In the genomic region with DNA sequence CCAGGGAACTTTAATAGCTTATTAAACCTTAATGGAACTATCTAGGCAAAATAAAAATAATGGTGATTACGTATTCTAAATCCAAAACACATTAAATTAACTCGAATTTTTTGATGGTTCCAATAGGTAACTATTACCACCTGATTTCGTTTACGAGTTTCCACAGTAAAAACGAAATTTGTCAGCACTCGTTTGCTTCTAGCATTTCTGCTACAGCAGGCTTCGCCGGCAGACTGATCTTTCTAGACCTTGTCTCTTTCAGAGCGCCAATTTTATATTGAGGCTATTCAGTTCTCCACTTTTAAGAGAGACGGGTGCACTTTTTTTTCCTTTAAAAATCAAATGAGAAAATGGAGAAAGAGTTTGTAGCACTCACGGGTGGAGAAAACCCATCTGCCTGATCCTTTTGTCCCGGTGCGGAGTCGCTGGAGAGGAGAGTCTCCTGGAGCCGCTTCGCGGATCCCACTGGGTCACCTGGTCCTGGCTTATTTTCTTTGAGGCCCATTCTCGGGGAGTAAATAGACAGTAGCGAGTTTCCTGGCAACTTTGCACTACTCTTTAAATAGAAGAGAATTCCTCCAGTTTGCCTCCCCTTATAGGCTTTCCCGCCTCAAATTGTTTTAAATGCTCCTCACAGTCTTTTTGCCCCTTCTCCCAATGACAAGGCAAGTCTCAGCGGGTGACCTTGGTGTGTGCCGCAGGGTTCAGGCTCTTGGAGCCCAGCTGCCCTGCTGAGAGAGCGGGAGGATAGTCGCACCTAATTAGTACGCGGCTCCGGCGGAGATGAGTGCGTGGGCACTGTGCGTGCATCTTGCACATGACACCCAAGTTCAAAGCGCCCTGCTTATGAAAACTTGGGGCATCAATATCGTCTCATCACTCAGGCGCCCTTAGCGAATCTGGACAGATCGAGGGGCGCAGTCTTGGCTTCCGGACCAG, we compare ENCODE assay signal across 9 cellular contexts.
DNase-seq lines count a peak whose midpoint lies in the region; ATAC-seq and TF ChIP-seq lines count a peak whose summit lies in the region.
"Had no signal": no experiment of that assay in that cellular context is flagged by ENCODE, and none has a peak within 500 bp of the region (broad histone marks: within the 10 kb centered on the region; RNA-seq: fewer than 3 reads in every experiment).

No MANE protein-coding gene starts in this region.

- ATAC-seq in stimulated activated naive CD8-positive, alpha-beta T cell treated with anti-CD3 and anti-CD28 coated beads, Interleukin-15, Interleukin-2, amounts not matched to agents 100 U/mL and 50 U/mL, for 24 hours: no peak
- no peak for ATAC-seq in HG03469 (IDR thresholded peaks at IDR 0.05; ENCODE audit: unreplicated experiment)

- TF ChIP-seq CTCF in type B pancreatic cell (conservative IDR thresholded peaks at IDR 0.05): no peak

- peaks cover 51% of the 10 kb centered on the region for H3K4me1 Mint-ChIP-seq in stimulated activated naive CD8-positive, alpha-beta T cell treated with anti-CD3 and anti-CD28 coated beads, Interleukin-15, Interleukin-2, amounts not matched to agents 100 ng/mL and 50 ng/mL, for 24 hours (ENCODE audit: low read depth)
- peaks cover 47% of the 10 kb centered on the region for H3K4me1 Mint-ChIP-seq in type B pancreatic cell (ENCODE audit: unreplicated experiment)

- H3K4me3 Mint-ChIP-seq in stimulated activated naive CD8-positive, alpha-beta T cell treated with anti-CD3 and anti-CD28 coated beads, Interleukin-15, Interleukin-2, amounts not matched to agents 100 ng/mL and 50 ng/mL, for 24 hours: peak overlapping the region; percentile 79
- H3K4me3 Mint-ChIP-seq in type B pancreatic cell: peak overlapping the region; percentile 85

- no peak overlapping the region for H3K27ac Mint-ChIP-seq in stimulated activated naive CD8-positive, alpha-beta T cell treated with anti-CD3 and anti-CD28 coated beads, Interleukin-15, Interleukin-2, amounts not matched to agents 100 ng/mL and 50 ng/mL, for 24 hours
- peak overlapping the region; percentile 47 for H3K27ac Mint-ChIP-seq in type B pancreatic cell

- no peaks in the 10 kb centered on the region for H3K36me3 Mint-ChIP-seq in stimulated activated naive CD8-positive, alpha-beta T cell treated with anti-CD3 and anti-CD28 coated beads, Interleukin-15, Interleukin-2, amounts not matched to agents 100 ng/mL and 50 ng/mL, for 24 hours (ENCODE audit: low read depth)
- no peaks in the 10 kb centered on the region for H3K36me3 Mint-ChIP-seq in type B pancreatic cell

- intact Hi-C loops in head of caudate nucleus (cut with DNase I): no loop called here

- peaks cover 76% of the 10 kb centered on the region for H3K27me3 Mint-ChIP-seq in stimulated activated naive CD8-positive, alpha-beta T cell treated with anti-CD3 and anti-CD28 coated beads, Interleukin-15, Interleukin-2, amounts not matched to agents 100 ng/mL and 50 ng/mL, for 24 hours
- peaks cover 88% of the 10 kb centered on the region for H3K27me3 Mint-ChIP-seq in type B pancreatic cell

- no peak for DNase-seq in stimulated activated naive CD8-positive, alpha-beta T cell treated with anti-CD3 and anti-CD28 coated beads, Interleukin-15, Interleukin-2, amounts not matched to agents 100 U/mL and 50 U/mL, for 24 hours
- peak; percentile 7 for DNase-seq in activated effector memory CD4-positive, alpha-beta T cell treated with Interleukin-2 at 50 U/mL for 16 hours
- DNase-seq in left kidney (ENCODE audit: low read depth, low spot score) (peak; percentile 50), type B pancreatic cell (ENCODE audit: extremely low spot score, unreplicated experiment) (no peak), putamen (ENCODE audit: low spot score) (no peak), head of caudate nucleus (no peak)
- DNase-seq: NCI-H510A treated with DMSO at 0.1 percent for 48 hours had no signal

- H3K9me3 Mint-ChIP-seq in stimulated activated naive CD8-positive, alpha-beta T cell treated with anti-CD3 and anti-CD28 coated beads, Interleukin-15, Interleukin-2, amounts not matched to agents 100 ng/mL and 50 ng/mL, for 24 hours: no peaks in the 10 kb centered on the region
- no peaks in the 10 kb centered on the region for H3K9me3 Mint-ChIP-seq in type B pancreatic cell

Comparison
In these comparisons a context has a peak if more than half of its experiments do, and no peak if none do; other contexts are left out.
1. DNase-seq: peak in activated effector memory CD4-positive, alpha-beta T cell treated with Interleukin-2 at 50 U/mL for 16 hours (single experiment) and left kidney (single experiment); none in stimulated activated naive CD8-positive, alpha-beta T cell treated with anti-CD3 and anti-CD28 coated beads, Interleukin-15, Interleukin-2, amounts not matched to agents 100 U/mL and 50 U/mL, for 24 hours (single experiment), type B pancreatic cell (single experiment), putamen (single experiment) and head of caudate nucleus (0 of 42).